ENCODE assay signal across 9 cellular contexts in genomic region chr16:57316390-57317017, GRCh38. TPM values are rescaled to one million over a fixed set of nuclear protein-coding genes. Genes with fewer than 3 reads are reported as not detected.
DNase-seq lines count a peak whose midpoint lies in the region; ATAC-seq, FAIRE-seq and TF ChIP-seq lines count a peak whose summit lies in the region.
"Had no signal": no experiment of that assay in that cellular context is flagged by ENCODE, and none has a peak within 500 bp of the region (broad histone marks: within the 10 kb centered on the region; RNA-seq: fewer than 3 reads in every experiment).

No MANE protein-coding gene starts in this region.

- peak overlapping the region; percentile 74 for H4K91ac ChIP-seq in mesenchymal stem cell (ENCODE audit: low read length)

- 57 to 70% (median 62%) methylated on average over 3 of the region's 3 CpGs for WGBS in heart left ventricle, 4 donors
- WGBS in mesenchymal stem cell: 56% methylated on average over 2 of the region's 3 CpGs
- WGBS in aorta, 2 donors: 1 to 20% methylated on average over 3 of the region's 3 CpGs

- peak overlapping the region; percentile 56 to 98 for H2BK12ac ChIP-seq in mesenchymal stem cell (ENCODE audit: low read length in 2 of 2)

- H2AFZ ChIP-seq in endothelial cell of umbilical vein (ENCODE audit: low read depth, low read length) (peak overlapping the region; percentile 46), mesenchymal stem cell (ENCODE audit: low read depth, low read length) (no peak overlapping the region)

- no peaks in the 10 kb centered on the region for H3K27me3 ChIP-seq in heart left ventricle
- no peaks in the 10 kb centered on the region for H3K27me3 ChIP-seq in endothelial cell of umbilical vein (ENCODE audit: control insufficient read depth in 2 of 2, insufficient read depth in 2 of 2, low read length in 2 of 2)
- H3K27me3 ChIP-seq in mesenchymal stem cell (ENCODE audit: control insufficient read depth in 1 of 2, insufficient read depth in 1 of 2, low read length in 2 of 2): peaks cover 4 to 9% of the 10 kb centered on the region in 2 experiments
- H3K27me3 ChIP-seq in aorta (ENCODE audit: control insufficient read depth in 1 of 2, insufficient read depth in 2 of 2, low read length in 1 of 2): no peaks in the 10 kb centered on the region

- H3K4me3 ChIP-seq in heart left ventricle (no peak overlapping the region), endothelial cell of umbilical vein (replicated peaks in 1 of 3; ENCODE audit: insufficient read depth in 1 of 3, low read depth in 1 of 3, low read length in 3 of 3) (no peak overlapping the region), mesenchymal stem cell (ENCODE audit: insufficient read depth in 1 of 2, low read depth in 1 of 2, low read length in 2 of 2) (no peak overlapping the region), aorta (ENCODE audit: low read length in 2 of 2) (no peak overlapping the region)

- peak overlapping the region in 1 of 2 experiments; percentile 54 for H3K4ac ChIP-seq in mesenchymal stem cell (ENCODE audit: low read depth in 1 of 2, low read length in 2 of 2)

- CTCF ChIA-PET in endothelial cell of umbilical vein (lab: Charles Lee): interaction anchor here (0.7 to 2.8 kb wide), 10 partner anchors 13 to 106 kb away, joined by 3 to 36 read pairs (median 4); no protein-coding TSS in a partner anchor

- H3K9me3 ChIP-seq in heart left ventricle (no peaks in the 10 kb centered on the region), endothelial cell of umbilical vein (replicated peaks; ENCODE audit: control insufficient read depth, insufficient read depth, low read length) (no peaks in the 10 kb centered on the region), mesenchymal stem cell (ENCODE audit: control insufficient read depth, low read length) (no peaks in the 10 kb centered on the region), aorta (ENCODE audit: control insufficient read depth, low read length) (no peaks in the 10 kb centered on the region)

- H3K36me3 ChIP-seq in heart left ventricle: no peaks in the 10 kb centered on the region
- H3K36me3 ChIP-seq in endothelial cell of umbilical vein (ENCODE audit: control insufficient read depth in 2 of 2, extremely low read depth in 1 of 2, insufficient read depth in 2 of 2, low read length in 2 of 2): no peaks in the 10 kb centered on the region
- H3K36me3 ChIP-seq in mesenchymal stem cell (ENCODE audit: control insufficient read depth in 1 of 2, insufficient read depth in 2 of 2, low read depth in 1 of 2, low read length in 2 of 2): no peaks in the 10 kb centered on the region
- no peaks in the 10 kb centered on the region for H3K36me3 ChIP-seq in aorta (ENCODE audit: control insufficient read depth in 1 of 2, insufficient read depth in 2 of 2, low read length in 1 of 2)

- H3K79me1 ChIP-seq in mesenchymal stem cell (replicated peaks; ENCODE audit: low read length, poor library complexity, severe bottlenecking): no peaks in the 10 kb centered on the region

- no peak overlapping the region for H3K14ac ChIP-seq in mesenchymal stem cell (ENCODE audit: low read length in 2 of 2)

- POLR2A ChIA-PET in endothelial cell of umbilical vein (lab: Charles Lee): interaction anchor here (0.7 kb wide), 1 partner anchor 37 kb away, joined by 4 read pairs; no protein-coding TSS in a partner anchor

- H3K27ac ChIP-seq in heart left ventricle: peak overlapping the region; percentile 25 to 87 (median 76)
- peak overlapping the region; percentile 85 for H3K27ac ChIP-seq in endothelial cell of umbilical vein (ENCODE audit: insufficient read depth, low read depth, low read length)
- H3K27ac ChIP-seq in mesenchymal stem cell (ENCODE audit: low read length, poor library complexity, severe bottlenecking): peak overlapping the region; percentile 9
- H3K27ac ChIP-seq in aorta (ENCODE audit: low read depth in 1 of 2, low read length in 2 of 2): peak overlapping the region; percentile 72 to 99

- H4K8ac ChIP-seq in mesenchymal stem cell (ENCODE audit: low read length): no peak overlapping the region

- FAIRE-seq in endothelial cell of umbilical vein (lab: Jason Lieb, UNC): peak; percentile 100

- H3K9me1 ChIP-seq in endothelial cell of umbilical vein (replicated peaks; ENCODE audit: control insufficient read depth, extremely low read depth, insufficient read depth, low read length): no peaks in the 10 kb centered on the region

- no peak for TF ChIP-seq POLR2A in heart left ventricle (IDR thresholded peaks at IDR 0.05)
- peak; percentile 47 for TF ChIP-seq POLR2A in endothelial cell of umbilical vein (IDR thresholded peaks at IDR 0.05; ENCODE audit: low read depth, low read length)

- intact Hi-C loops in heart left ventricle (cut with DNase I) (loop anchor here in 4 of 10 donors (5.0 to 10.0 kb wide), 3 partner anchors 51 to 58 kb away; partner anchors contain the start of gene CX3CL1 (in 2 of the 4)), Right ventricle myocardium inferior (cut with DNase I) (no loop called here), endothelial cell of umbilical vein (cut with micrococcal nuclease) (loop anchor here (1.0 to 2.0 kb wide), 6 partner anchors 12 to 101 kb away; no protein-coding TSS in a partner anchor), aorta (cut with DNase I) (loop anchor here in 1 of 2 donors (5.0 kb wide), 1 partner anchor 56 kb away; the partner anchor contains the start of gene CX3CL1)

- H2BK120ac ChIP-seq in mesenchymal stem cell (ENCODE audit: low read depth, low read length): peak overlapping the region; percentile 46

- H3K9ac ChIP-seq in endothelial cell of umbilical vein (replicated peaks; ENCODE audit: extremely low read depth, insufficient read depth, low read length) (peak overlapping the region; percentile 58), mesenchymal stem cell (ENCODE audit: low read length) (peak overlapping the region; percentile 62)

- TF ChIP-seq CTCF in heart left ventricle (IDR thresholded peaks at IDR 0.05) (no peak), endothelial cell of umbilical vein (IDR thresholded peaks at IDR 0.05; ENCODE audit: extremely low read depth in 1 of 2, insufficient read depth in 1 of 2, low read depth in 1 of 2, low read length in 2 of 2) (no peak)

- no peak overlapping the region for H2BK15ac ChIP-seq in mesenchymal stem cell (ENCODE audit: low read depth, poor library complexity, severe bottlenecking)

- peak overlapping the region; percentile 46 for H2AK5ac ChIP-seq in mesenchymal stem cell (ENCODE audit: low read length, severe bottlenecking)

- H3K79me2 ChIP-seq in endothelial cell of umbilical vein (ENCODE audit: control insufficient read depth, insufficient read depth, low read length): no peaks in the 10 kb centered on the region

- no peak overlapping the region for H2BK5ac ChIP-seq in mesenchymal stem cell (ENCODE audit: low read depth, low read length, poor library complexity, severe bottlenecking)

- H3K23ac ChIP-seq in mesenchymal stem cell (ENCODE audit: low read length in 2 of 2): no peak overlapping the region

- H4K20me1 ChIP-seq in endothelial cell of umbilical vein (replicated peaks; ENCODE audit: control insufficient read depth, extremely low read depth, insufficient read depth, low read length): no peaks in the 10 kb centered on the region

- H3K4me2 ChIP-seq in endothelial cell of umbilical vein (ENCODE audit: insufficient read depth, low read length) (peak overlapping the region; percentile 42), mesenchymal stem cell (ENCODE audit: low read length, poor library complexity, severe bottlenecking) (no peak overlapping the region)

- no TSS peak for BruUV-seq in endothelial cell of umbilical vein (replicated peaks; lab: Mats Ljungman, UMichigan)

- H3K18ac ChIP-seq in mesenchymal stem cell (ENCODE audit: low read depth in 1 of 2, low read length in 2 of 2): peak overlapping the region; percentile 55 to 81

- ATAC-seq in heart left ventricle (peak; percentile 62 to 93 (median 90)), Right ventricle myocardium inferior (no peak), aorta (ENCODE audit: low FRiP score) (peak; percentile 91), GM18519 (IDR thresholded peaks at IDR 0.05; ENCODE audit: low FRiP score, unreplicated experiment) (no peak)

- peak in 4 of 5 donors; percentile 51 to 77 (median 72) for DNase-seq in heart left ventricle
- no peak for DNase-seq in Right ventricle myocardium inferior (ENCODE audit: missing footprints)
- peak; percentile 98 for DNase-seq in endothelial cell of umbilical vein (ENCODE audit: low read depth, low spot score)
- peak; percentile 97 for DNase-seq in mesenchymal stem cell
- peak; percentile 77 to 81 for DNase-seq in aorta
- no peak for DNase-seq in NCI-H1417 treated with DMSO at 0.1 percent for 48 hours (lab: John Stamatoyannopoulos, UW)
- DNase-seq in SK-N-DZ (ENCODE audit: low spot score): no peak
- DNase-seq: NCI-H446 had no signal

- H3K4me1 ChIP-seq in heart left ventricle: peaks cover 0 to 44% (median 33%) of the 10 kb centered on the region in 12 donors
- peaks cover 33% of the 10 kb centered on the region for H3K4me1 ChIP-seq in endothelial cell of umbilical vein (ENCODE audit: control insufficient read depth, extremely low read depth, insufficient read depth, low read length)
- peaks cover 22% of the 10 kb centered on the region for H3K4me1 ChIP-seq in mesenchymal stem cell (ENCODE audit: control insufficient read depth, insufficient read depth, low read depth, low read length)
- peaks cover 7 to 10% of the 10 kb centered on the region in 2 donors for H3K4me1 ChIP-seq in aorta (ENCODE audit: control insufficient read depth in 1 of 2, insufficient read depth in 2 of 2, low read length in 2 of 2)

- dilution Hi-C loops in endothelial cell of umbilical vein (cut with MboI; ENCODE audit: extremely low pct_ligation_motif_present, low sequenced_read_pairs): loop anchor here (25.0 kb wide), 1 partner anchor 96 kb away; the partner anchor contains the start of gene CCL17

RNA-seq across cellular contexts. Expression of gene PLLP, which starts 32.0 kb away (rescaled TPM):
- total RNA-seq in heart left ventricle (10 to 100 TPM in 1 of 9 donors, 1 to 10 TPM in 8; 2.0 to 14.8 (median 2.4) TPM), Right ventricle myocardium inferior (3.4 TPM), endothelial cell of umbilical vein (3.1 and 4.4 TPM in 2 replicates), aorta (1 to 10 TPM; 2.2 to 2.6 TPM)
- polyA plus RNA-seq in heart left ventricle (10 to 100 TPM in 1 of 2 donors, 1 to 10 TPM in 1; 8.2 to 10.4 TPM), endothelial cell of umbilical vein (14.4 and 19.3 TPM in 2 replicates), aorta (1 to 10 TPM; 3.0 to 7.6 TPM)
- polyA plus RNA-seq in endothelial cell of umbilical vein (2011; cell fraction: cytosol; rRNA removed): 8.6 and 9.4 TPM in 2 replicates
- 2.9 and 4.0 TPM in 2 replicates for polyA plus RNA-seq in endothelial cell of umbilical vein (2011; cell fraction: nucleus; rRNA removed)
- polyA plus RNA-seq in endothelial cell of umbilical vein (2012): 2.6 and 2.9 TPM in 2 replicates
- polyA minus RNA-seq in endothelial cell of umbilical vein: 4.8 and 5.6 TPM in 2 replicates
- polyA minus RNA-seq in endothelial cell of umbilical vein (2011; cell fraction: cytosol; rRNA and poly(A)+ RNA removed): 41.6 TPM
- polyA minus RNA-seq in endothelial cell of umbilical vein (2011; cell fraction: nucleus; rRNA and poly(A)+ RNA removed): 1.4 and 1.6 TPM in 2 replicates
- polyA plus RNA-seq in mesenchymal stem cell (2013, experiment 1 of 2): 0.11 TPM
- 0.03 TPM for polyA plus RNA-seq in mesenchymal stem cell (2013, experiment 2 of 2)
- polyA plus RNA-seq in SK-N-DZ (2014; cell fraction: cytosol; rRNA removed): 1.3 and 3.9 TPM in 2 replicates
- polyA plus RNA-seq in SK-N-DZ (2014; cell fraction: nucleus; rRNA removed): 1.8 and 2.1 TPM in 2 replicates

RNA-seq across cellular contexts. Expression of gene CCL22, which starts 42.1 kb away (rescaled TPM):
- total RNA-seq in heart left ventricle (under 1 TPM in 5 of 9 donors, not detected in 4; 0.10 to 0.24 (median 0.13) TPM), Right ventricle myocardium inferior (not detected), endothelial cell of umbilical vein (not detected in 2 replicates), aorta (under 1 TPM; 0.24 to 0.29 TPM)
- polyA plus RNA-seq in heart left ventricle (under 1 TPM in 1 of 2 donors, not detected in 1; 0.06 TPM), endothelial cell of umbilical vein (not detected in 2 replicates), aorta (under 1 TPM in 1 of 2 donors, not detected in 1; 0.08 TPM)
- not detected in 2 replicates for polyA plus RNA-seq in endothelial cell of umbilical vein (2011; cell fraction: cytosol; rRNA removed)
- polyA plus RNA-seq in endothelial cell of umbilical vein (2011; cell fraction: nucleus; rRNA removed): not detected in 2 replicates
- not detected in 2 replicates for polyA plus RNA-seq in endothelial cell of umbilical vein (2012)
- not detected in 2 replicates for polyA minus RNA-seq in endothelial cell of umbilical vein
- not detected for polyA minus RNA-seq in endothelial cell of umbilical vein (2011; cell fraction: cytosol; rRNA and poly(A)+ RNA removed)
- polyA minus RNA-seq in endothelial cell of umbilical vein (2011; cell fraction: nucleus; rRNA and poly(A)+ RNA removed): not detected in 2 replicates
- polyA plus RNA-seq in mesenchymal stem cell (2013, experiment 1 of 2): not detected
- not detected for polyA plus RNA-seq in mesenchymal stem cell (2013, experiment 2 of 2)
- not detected in 2 replicates for polyA plus RNA-seq in SK-N-DZ (2014; cell fraction: cytosol; rRNA removed)
- polyA plus RNA-seq in SK-N-DZ (2014; cell fraction: nucleus; rRNA removed): not detected in 2 replicates

RNA-seq across cellular contexts. Expression of gene CX3CL1, which starts 55.8 kb away (rescaled TPM):
- total RNA-seq in heart left ventricle (10 to 100 TPM in 8 of 9 donors, 1 to 10 TPM in 1; 8.3 to 59.5 (median 15.4) TPM), Right ventricle myocardium inferior (15.2 TPM), endothelial cell of umbilical vein (1.2 and 2.3 TPM in 2 replicates), aorta (10 to 100 TPM; 45.5 to 47.5 TPM)
- polyA plus RNA-seq in heart left ventricle (10 to 100 TPM; 13.7 to 15.5 TPM), endothelial cell of umbilical vein (2.0 TPM in 2 replicates), aorta (10 to 100 TPM; 17.5 to 62.5 TPM)
- polyA plus RNA-seq in endothelial cell of umbilical vein (2011; cell fraction: cytosol; rRNA removed): 1.2 and 2.5 TPM in 2 replicates
- polyA plus RNA-seq in endothelial cell of umbilical vein (2011; cell fraction: nucleus; rRNA removed): 0.65 and 1.1 TPM in 2 replicates
- 0.66 and 1.6 TPM in 2 replicates for polyA plus RNA-seq in endothelial cell of umbilical vein (2012)
- polyA minus RNA-seq in endothelial cell of umbilical vein: 0.96 and 1.6 TPM in 2 replicates
- not detected for polyA minus RNA-seq in endothelial cell of umbilical vein (2011; cell fraction: cytosol; rRNA and poly(A)+ RNA removed)
- 0.29 and 0.53 TPM in 2 replicates for polyA minus RNA-seq in endothelial cell of umbilical vein (2011; cell fraction: nucleus; rRNA and poly(A)+ RNA removed)
- polyA plus RNA-seq in mesenchymal stem cell (2013, experiment 1 of 2): 1.5 TPM
- 1.5 TPM for polyA plus RNA-seq in mesenchymal stem cell (2013, experiment 2 of 2)
- polyA plus RNA-seq in SK-N-DZ (2014; cell fraction: cytosol; rRNA removed): 0.61 and 1.1 TPM in 2 replicates
- 0.25 and 0.38 TPM in 2 replicates for polyA plus RNA-seq in SK-N-DZ (2014; cell fraction: nucleus; rRNA removed)

Comparison
In these comparisons a context has a peak if more than half of its experiments do, and no peak if none do; other contexts are left out.
1. ATAC-seq: peak in heart left ventricle (4 of 4) and aorta (single experiment); none in Right ventricle myocardium inferior (single experiment) and GM18519 (single experiment).
2. DNase-seq: peak in heart left ventricle (4 of 5), endothelial cell of umbilical vein (single experiment), mesenchymal stem cell (single experiment) and aorta (2 of 2); none in Right ventricle myocardium inferior (single experiment), NCI-H1417 treated with DMSO at 0.1 percent for 48 hours (single experiment) and SK-N-DZ (single experiment).
3. H3K27ac ChIP-seq: peak in every context shown above with its lines; median percentile 86 in aorta; 85 in endothelial cell of umbilical vein; 76 in heart left ventricle; 9 in mesenchymal stem cell.